ENCODE assay signal across 15 cellular contexts in genomic region chrX:150926304-150926703, GRCh38.
"Had no signal": no experiment of that assay in that cellular context is flagged by ENCODE, and none has a peak within 500 bp of the region (broad histone marks: within the 10 kb centered on the region; RNA-seq: fewer than 3 reads in every experiment).

No MANE protein-coding gene starts in this region.

- H3K9me3 ChIP-seq: colonic mucosa had no signal

- H3K27ac ChIP-seq: colonic mucosa, foreskin keratinocyte, WERI-Rb-1 had no signal

- H3K36me3 ChIP-seq: colonic mucosa, WERI-Rb-1 had no signal

- H3K4me1 ChIP-seq: colonic mucosa, foreskin keratinocyte had no signal

- FAIRE-seq: endometrium had no signal

- DNase-seq: activated CD4-positive, alpha-beta T cell treated with anti-CD3 and anti-CD28 coated beads for 4 hours; activated CD8-positive, alpha-beta T cell treated with anti-CD3 and anti-CD28 coated beads for 36 hours; activated gamma-delta T cell; activated T-cell treated with anti-CD3 and anti-CD28 coated beads, Interleukin-2, amount 50 U/mL, for 4 hours; amniotic stem cell; colonic mucosa; foreskin keratinocyte; glutamatergic neuron; left ventricle myocardium superior; nucleus accumbens; right cardiac atrium; stimulated activated naive CD8-positive, alpha-beta T cell treated with anti-CD3 and anti-CD28 coated beads, Interleukin-15, Interleukin-2, amounts not matched to agents 100 U/mL and 50 U/mL, for 24 hours; WERI-Rb-1 had no signal

- ATAC-seq: activated CD8-positive, alpha-beta T cell treated with anti-CD3 and anti-CD28 coated beads for 36 hours; activated T-cell treated with anti-CD3 and anti-CD28 coated beads, Interleukin-2, amount 50 U/mL, for 4 hours; esophagus mucosa; foreskin keratinocyte; left ventricle myocardium superior; right cardiac atrium; stimulated activated naive CD8-positive, alpha-beta T cell treated with anti-CD3 and anti-CD28 coated beads, Interleukin-15, Interleukin-2, amounts not matched to agents 100 U/mL and 50 U/mL, for 24 hours had no signal

- H3K27me3 ChIP-seq: colonic mucosa, foreskin keratinocyte had no signal

- H3K4me3 ChIP-seq: colonic mucosa had no signal
